Comparison of ENCODE assay signal across 20 cellular contexts in the genomic region with DNA sequence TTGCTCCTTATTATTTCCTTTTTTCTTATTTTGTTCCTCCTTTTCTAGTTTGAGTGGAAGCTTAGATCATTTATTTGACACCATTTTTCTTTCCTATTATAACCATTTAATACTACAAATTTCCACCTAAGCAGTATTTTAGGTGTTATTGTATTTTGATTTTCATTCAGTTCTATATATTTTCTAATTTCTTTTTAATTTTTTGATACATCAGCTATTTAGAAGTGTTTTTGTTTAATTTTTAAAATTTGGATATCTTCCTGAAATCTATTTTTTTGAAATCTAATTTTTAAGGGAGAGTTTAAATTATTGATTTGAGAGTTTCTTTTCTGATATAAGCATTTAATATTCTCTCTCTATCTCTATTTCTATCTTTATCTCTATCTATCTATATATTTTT.
"Had no signal": no experiment of that assay in that cellular context is flagged by ENCODE, and none has a peak within 500 bp of the region (broad histone marks: within the 10 kb centered on the region; RNA-seq: fewer than 3 reads in every experiment).

No MANE protein-coding gene starts in this region.

- H3K9me3 ChIP-seq: gastrocnemius medialis, left lung, prostate gland, right atrium auricular region, sigmoid colon, spleen, suprapubic skin, transverse colon, upper lobe of right lung, uterus had no signal

- H3K4me3 ChIP-seq: gastrocnemius medialis, left lung, neural progenitor cell, prostate gland, right atrium auricular region, sigmoid colon, spleen, suprapubic skin, transverse colon, upper lobe of right lung, uterus had no signal

- H3K27ac ChIP-seq: gastrocnemius medialis, left lung, neural progenitor cell, prostate gland, right atrium auricular region, sigmoid colon, spleen, suprapubic skin, transverse colon, upper lobe of right lung, uterus had no signal

- H3K27me3 ChIP-seq: gastrocnemius medialis, left lung, neural progenitor cell, right atrium auricular region, sigmoid colon, spleen, suprapubic skin, transverse colon, upper lobe of right lung, uterus had no signal

- H3K4me2 ChIP-seq: neural progenitor cell had no signal

- H3K9ac ChIP-seq: neural progenitor cell had no signal

- H3K4me1 ChIP-seq: gastrocnemius medialis, left lung, neural progenitor cell, prostate gland, right atrium auricular region, sigmoid colon, spleen, suprapubic skin, transverse colon, upper lobe of right lung, uterus had no signal

- H3K36me3 ChIP-seq: gastrocnemius medialis, left lung, neural progenitor cell, prostate gland, right atrium auricular region, sigmoid colon, spleen, suprapubic skin, transverse colon, upper lobe of right lung, uterus had no signal

- ATAC-seq: effector memory CD8-positive, alpha-beta T cell; gastrocnemius medialis; left cardiac atrium; left lung; naive thymus-derived CD4-positive, alpha-beta T cell; stimulated activated naive B cell treated with anti-CD40 and anti-IgM and Interleukin-4, amounts not matched to agents 10 μg/mL and 1 μg/mL and 100 μg/mL, for 72 hours; stimulated activated naive CD8-positive, alpha-beta T cell treated with anti-CD3 and anti-CD28 coated beads, Interleukin-15, amount 100 ng/mL, for 72 hours; upper lobe of right lung had no signal

- DNase-seq: cortex of kidney; effector memory CD8-positive, alpha-beta T cell; gastrocnemius medialis; head of caudate nucleus; left cardiac atrium; left lung; mesendoderm; midbrain; naive thymus-derived CD4-positive, alpha-beta T cell; sigmoid colon; spleen; stimulated activated naive B cell treated with anti-CD40 and anti-IgM and Interleukin-4, amounts not matched to agents 10 μg/mL and 1 μg/mL and 100 μg/mL, for 72 hours; stimulated activated naive CD8-positive, alpha-beta T cell treated with anti-CD3 and anti-CD28 coated beads, Interleukin-15, amount 100 ng/mL, for 72 hours; transverse colon; upper lobe of right lung; uterus had no signal

- H2AFZ ChIP-seq: neural progenitor cell had no signal
